ENCODE assay signal across 13 cellular contexts in genomic region chr13:101846701-101847100, GRCh38.
DNase-seq lines count a peak whose midpoint lies in the region; ATAC-seq and TF ChIP-seq lines count a peak whose summit lies in the region.
"Had no signal": no experiment of that assay in that cellular context is flagged by ENCODE, and none has a peak within 500 bp of the region (broad histone marks: within the 10 kb centered on the region; RNA-seq: fewer than 3 reads in every experiment).

No MANE protein-coding gene starts in this region.

- no peaks in the 10 kb centered on the region for H3K27me3 ChIP-seq in foreskin keratinocyte
- H3K27me3 ChIP-seq: BLaER1 had no signal

- ATAC-seq in foreskin keratinocyte = no peak
- no peak for ATAC-seq in GM18909 (IDR thresholded peaks at IDR 0.05; ENCODE audit: poor library complexity, unreplicated experiment)

- H3K27ac ChIP-seq in foreskin keratinocyte = no peak overlapping the region
- H3K27ac ChIP-seq: 22Rv1, BLaER1 had no signal

- no peaks in the 10 kb centered on the region for H3K4me1 ChIP-seq in foreskin keratinocyte
- H3K4me1 ChIP-seq: BLaER1 had no signal

- peak; percentile 6 for DNase-seq in NCI-H1694 treated with DMSO at 0.1 percent for 48 hours (lab: John Stamatoyannopoulos, UW)
- no peak for DNase-seq in NCI-H1694 (lab: John Stamatoyannopoulos, UW)
- DNase-seq in NCI-H2171 treated with DMSO at 0.1 percent for 48 hours (lab: John Stamatoyannopoulos, UW) = peak; percentile 71
- DNase-seq in astrocyte of the hippocampus (ENCODE audit: low read depth, low spot score) = peak; percentile 1
- DNase-seq in foreskin keratinocyte = no peak
- DNase-seq in HCEC 1CT = no peak
- DNase-seq: AML-193; Caco-2; CD8-positive, alpha-beta memory T cell; H7 had no signal

- TF ChIP-seq CTCF in foreskin keratinocyte (conservative IDR thresholded peaks at IDR 0.05) = no peak

Comparison
In these comparisons a context has a peak if more than half of its experiments do, and no peak if none do; other contexts are left out.
1. DNase-seq: peak in NCI-H1694 treated with DMSO at 0.1 percent for 48 hours (single experiment), NCI-H2171 treated with DMSO at 0.1 percent for 48 hours (single experiment) and astrocyte of the hippocampus (single experiment); none in NCI-H1694 (single experiment), foreskin keratinocyte (0 of 2) and HCEC 1CT (single experiment).